Comparison of ENCODE assay signal across 23 cellular contexts in the genomic region with DNA sequence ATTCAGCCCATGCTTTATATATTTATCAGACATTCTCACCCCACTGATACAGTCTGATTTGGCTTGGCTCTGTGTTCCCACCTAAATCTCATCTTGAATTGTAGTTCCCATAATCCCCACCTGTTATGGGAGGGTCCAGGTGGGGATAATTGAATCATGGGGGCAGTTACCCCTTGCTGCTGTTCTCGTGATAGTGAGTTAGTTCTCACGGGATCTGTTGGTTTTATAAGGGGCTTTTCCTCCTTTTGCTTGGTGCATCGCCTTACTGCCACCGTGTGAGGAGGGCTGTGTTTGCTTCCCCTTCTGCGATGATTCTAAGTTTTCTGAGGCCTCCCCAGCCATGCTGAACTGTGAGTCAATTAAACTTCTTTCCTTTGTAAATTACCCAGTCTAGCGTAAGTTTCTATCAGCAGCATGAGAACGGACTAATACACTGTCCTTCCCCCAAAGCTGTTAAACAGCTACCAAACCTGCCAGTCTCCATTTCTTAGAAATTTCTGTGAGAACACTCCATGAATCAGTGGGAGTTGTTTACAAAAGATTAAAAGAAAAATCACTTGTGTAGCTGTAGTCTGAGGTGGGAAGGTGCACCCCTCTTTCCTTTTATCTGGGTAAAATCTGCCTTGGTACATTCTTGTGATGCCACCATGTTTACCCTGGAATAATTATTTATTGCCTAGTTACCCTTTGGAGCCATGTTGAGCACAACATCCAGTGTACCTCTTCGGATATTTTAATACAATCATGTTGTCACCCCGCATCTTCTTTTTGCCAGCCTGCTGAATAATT.
A peak's percentile ranks its signal among the peaks of the same experiment; 100 is the strongest.
DNase-seq lines count a peak whose midpoint lies in the region; ATAC-seq and TF ChIP-seq lines count a peak whose summit lies in the region.
"Had no signal": no experiment of that assay in that cellular context is flagged by ENCODE, and none has a peak within 500 bp of the region (broad histone marks: within the 10 kb centered on the region; RNA-seq: fewer than 3 reads in every experiment).

No MANE protein-coding gene starts in this region.

- no peak for TF ChIP-seq POLR2A in breast epithelium (IDR thresholded peaks at IDR 0.05)

- H3K27ac Mint-ChIP-seq in Calu3 (ENCODE audit: unreplicated experiment) = peak overlapping the region; percentile 63
- H3K27ac Mint-ChIP-seq in nephron progenitor cell = peak overlapping the region; percentile 43
- no peak overlapping the region for H3K27ac Mint-ChIP-seq in neural progenitor cell
- H3K27ac Mint-ChIP-seq: activated CD4-positive, alpha-beta T cell treated with anti-CD3 and anti-CD28 coated beads for 36 hours; activated CD8-positive, alpha-beta memory T cell treated with anti-CD3 and anti-CD28 coated beads, Interleukin-2, amount 10 ng/mL, durations not matched to agents 7 days and 5 days; activated T-helper 17 cell treated with anti-CD3 and anti-CD28 coated beads, Interleukin-2, amount 50 U/mL, for 72 hours; CD4-positive, alpha-beta memory T cell had no signal

- ATAC-seq in PC-3 (no peak), GM18907 (IDR thresholded peaks at IDR 0.05; ENCODE audit: unreplicated experiment) (no peak)
- ATAC-seq: activated CD4-positive, alpha-beta T cell treated with anti-CD3 and anti-CD28 coated beads for 36 hours; activated CD8-positive, alpha-beta memory T cell treated with anti-CD3 and anti-CD28 coated beads, Interleukin-2, amount 10 ng/mL, durations not matched to agents 7 days and 5 days; activated T-helper 17 cell treated with anti-CD3 and anti-CD28 coated beads, Interleukin-2, amount 50 U/mL, for 72 hours; left lobe of liver had no signal

- TSS peak; percentile 54 for BruUV-seq in Calu3 (replicated peaks; lab: Mats Ljungman, UMichigan)
- BruUV-seq in PC-3 (replicated peaks; lab: Mats Ljungman, UMichigan) = TSS peak; percentile 26

- H3K27me3 ChIP-seq in PC-3 (ENCODE audit: low read length) (no peaks in the 10 kb centered on the region), breast epithelium (no peaks in the 10 kb centered on the region), neural progenitor cell (no peaks in the 10 kb centered on the region)
- H3K27me3 ChIP-seq: uterus had no signal

- peak overlapping the region; percentile 96 for H3K27ac ChIP-seq in PC-3 (ENCODE audit: low read length)
- H3K27ac ChIP-seq in breast epithelium = peak overlapping the region; percentile 40 to 53
- H3K27ac ChIP-seq in neural progenitor cell = no peak overlapping the region

- H3K36me3 Mint-ChIP-seq in Calu3 (ENCODE audit: insufficient read depth, unreplicated experiment) = peaks cover 23% of the 10 kb centered on the region
- H3K36me3 Mint-ChIP-seq in nephron progenitor cell (ENCODE audit: low read depth) = peaks cover 5% of the 10 kb centered on the region
- H3K36me3 Mint-ChIP-seq in neural progenitor cell = no peaks in the 10 kb centered on the region
- H3K36me3 Mint-ChIP-seq: activated CD8-positive, alpha-beta memory T cell treated with anti-CD3 and anti-CD28 coated beads, Interleukin-2, amount 10 ng/mL, durations not matched to agents 7 days and 5 days; CD4-positive, alpha-beta memory T cell had no signal

- DNase-seq in Calu3 (no peak), PC-3 (peak; percentile 22), breast epithelium (ENCODE audit: low spot score in 2 of 2) (no peak), nephron progenitor cell (no peak), NCI-H748 treated with DMSO at 0.1 percent for 48 hours (lab: John Stamatoyannopoulos, UW) (no peak), neural progenitor cell (ENCODE audit: low spot score) (no peak), NCI-H2196 (lab: John Stamatoyannopoulos, UW; ENCODE audit: unreplicated experiment) (no peak)
- DNase-seq: activated CD4-positive, alpha-beta T cell treated with anti-CD3 and anti-CD28 coated beads for 36 hours; activated CD8-positive, alpha-beta memory T cell treated with anti-CD3 and anti-CD28 coated beads, Interleukin-2, amount 10 ng/mL, durations not matched to agents 7 days and 5 days; CD4-positive, alpha-beta memory T cell; DMS79; glutamatergic neuron; NCI-H2107; NCI-H69; retina; RPMI8226; stimulated activated CD4-positive, alpha-beta T cell treated with anti-CD3 and anti-CD28 coated beads, Interleukin-12 subunit alpha, Interleukin-12 subunit beta, amount 100 ng/mL, for 4 hours; stimulated activated CD8-positive, alpha-beta memory T cell treated with anti-CD3 and anti-CD28 coated beads, Interleukin-4, amount 100 ng/mL, for 48 hours; uterus had no signal

- no peaks in the 10 kb centered on the region for H4K20me1 ChIP-seq in PC-3 (ENCODE audit: low read length)
- no peaks in the 10 kb centered on the region for H4K20me1 ChIP-seq in neural progenitor cell (ENCODE audit: low read depth)

- H3K9me3 ChIP-seq in PC-3 (ENCODE audit: low read length) = no peaks in the 10 kb centered on the region
- H3K9me3 ChIP-seq in breast epithelium = no peaks in the 10 kb centered on the region
- no peaks in the 10 kb centered on the region for H3K9me3 ChIP-seq in neural progenitor cell (ENCODE audit: low read depth)
- H3K9me3 ChIP-seq: uterus had no signal

- H3K4me3 Mint-ChIP-seq in Calu3 (ENCODE audit: low read depth, unreplicated experiment) = no peak overlapping the region
- H3K4me3 Mint-ChIP-seq in nephron progenitor cell = no peak overlapping the region
- no peak overlapping the region for H3K4me3 Mint-ChIP-seq in neural progenitor cell
- H3K4me3 Mint-ChIP-seq: activated CD4-positive, alpha-beta T cell treated with anti-CD3 and anti-CD28 coated beads for 36 hours; activated CD8-positive, alpha-beta memory T cell treated with anti-CD3 and anti-CD28 coated beads, Interleukin-2, amount 10 ng/mL, durations not matched to agents 7 days and 5 days; activated T-helper 17 cell treated with anti-CD3 and anti-CD28 coated beads, Interleukin-2, amount 50 U/mL, for 72 hours; CD4-positive, alpha-beta memory T cell; central memory CD8-positive, alpha-beta T cell had no signal

- H3K9ac ChIP-seq in PC-3 (ENCODE audit: low read length) (peak overlapping the region; percentile 76), neural progenitor cell (no peak overlapping the region)

- intact Hi-C loops in Calu3 (cut with micrococcal nuclease; ENCODE audit: unreplicated experiment) (loop anchor here (1.0 to 5.0 kb wide), 4 partner anchors 20 to 167 kb away; partner anchors contain the start of gene THSD4), PC-3 (cut with micrococcal nuclease) (loop anchor here (5.0 kb wide), 1 partner anchor 38 kb away; no protein-coding TSS in a partner anchor), breast epithelium (cut with DNase I; ENCODE audit: low total_unique reads) (no loop called here)

- no peaks in the 10 kb centered on the region for H3K9me2 ChIP-seq in PC-3 (replicated peaks; ENCODE audit: low read length)

- POLR2A ChIA-PET in PC-3 (lab: Charles Lee; ENCODE audit: unreplicated experiment) = no interaction called here

- H3K9me3 Mint-ChIP-seq in Calu3 (ENCODE audit: low read depth, unreplicated experiment) (no peaks in the 10 kb centered on the region), nephron progenitor cell (peaks cover 10% of the 10 kb centered on the region), neural progenitor cell (no peaks in the 10 kb centered on the region)
- H3K9me3 Mint-ChIP-seq: activated T-helper 17 cell treated with anti-CD3 and anti-CD28 coated beads, Interleukin-2, amount 50 U/mL, for 72 hours; CD4-positive, alpha-beta memory T cell; central memory CD8-positive, alpha-beta T cell had no signal

- H3F3A ChIP-seq in PC-3 (ENCODE audit: low read length, unreplicated experiment) (peaks cover 7% of the 10 kb centered on the region), neural progenitor cell (ENCODE audit: low read depth) (no peaks in the 10 kb centered on the region)

- H2AFZ ChIP-seq in PC-3 (ENCODE audit: low read length) (no peak overlapping the region), neural progenitor cell (replicated peaks) (no peak overlapping the region)

- TF ChIP-seq CTCF in Calu3 (IDR thresholded peaks at IDR 0.05; ENCODE audit: unreplicated experiment) (no peak), PC-3 (conservative IDR thresholded peaks at IDR 0.05; ENCODE audit: low read depth, low read length) (no peak), breast epithelium (IDR thresholded peaks at IDR 0.05) (no peak), nephron progenitor cell (IDR thresholded peaks at IDR 0.05) (no peak), neural progenitor cell (IDR thresholded peaks at IDR 0.05) (no peak)

- H3K4me1 ChIP-seq in PC-3 (ENCODE audit: insufficient read depth, low read length) = peaks cover 68% of the 10 kb centered on the region
- H3K4me1 ChIP-seq in breast epithelium = peaks cover 5 to 18% of the 10 kb centered on the region in 2 donors
- peaks cover 9% of the 10 kb centered on the region for H3K4me1 ChIP-seq in neural progenitor cell
- H3K4me1 ChIP-seq: uterus had no signal

- H3K4me2 ChIP-seq in PC-3 (ENCODE audit: low read length) (peak overlapping the region; percentile 44), neural progenitor cell (no peak overlapping the region)

- H3K27me3 Mint-ChIP-seq in Calu3 (ENCODE audit: unreplicated experiment) (no peaks in the 10 kb centered on the region), nephron progenitor cell (ENCODE audit: low read depth, poor library complexity) (no peaks in the 10 kb centered on the region), neural progenitor cell (ENCODE audit: insufficient read depth, low read depth) (no peaks in the 10 kb centered on the region)
- H3K27me3 Mint-ChIP-seq: central memory CD8-positive, alpha-beta T cell had no signal

- H3K4me3 ChIP-seq in PC-3 (ENCODE audit: low read length) (no peak overlapping the region), breast epithelium (no peak overlapping the region), neural progenitor cell (no peak overlapping the region)
- H3K4me3 ChIP-seq: uterus had no signal

- H3K36me3 ChIP-seq in PC-3 (ENCODE audit: low read depth, low read length) (peaks cover 3% of the 10 kb centered on the region; the same call in 1 of the 2 replicates), breast epithelium (no peaks in the 10 kb centered on the region), neural progenitor cell (no peaks in the 10 kb centered on the region)
- H3K36me3 ChIP-seq: uterus had no signal

- CTCF ChIA-PET in Calu3 (lab: Charles Lee) = interaction anchor here (1.6 kb wide), 1 partner anchor 19 kb away, joined by 3 read pairs; no protein-coding TSS in a partner anchor
- CTCF ChIA-PET in PC-3 (lab: Charles Lee) = no interaction called here

- peaks cover 68% of the 10 kb centered on the region for H3K4me1 Mint-ChIP-seq in Calu3 (ENCODE audit: low read depth, unreplicated experiment)
- peaks cover 60% of the 10 kb centered on the region for H3K4me1 Mint-ChIP-seq in nephron progenitor cell
- H3K4me1 Mint-ChIP-seq in neural progenitor cell = peaks cover 19% of the 10 kb centered on the region
- H3K4me1 Mint-ChIP-seq: activated CD4-positive, alpha-beta T cell treated with anti-CD3 and anti-CD28 coated beads for 36 hours; activated CD8-positive, alpha-beta memory T cell treated with anti-CD3 and anti-CD28 coated beads, Interleukin-2, amount 10 ng/mL, durations not matched to agents 7 days and 5 days; activated T-helper 17 cell treated with anti-CD3 and anti-CD28 coated beads, Interleukin-2, amount 50 U/mL, for 72 hours; central memory CD8-positive, alpha-beta T cell had no signal

- H3K79me2 ChIP-seq in PC-3 (ENCODE audit: low read length) = peaks cover 17% of the 10 kb centered on the region
- H3K79me2 ChIP-seq in neural progenitor cell (ENCODE audit: low read depth) = no peaks in the 10 kb centered on the region
